In the genomic region with DNA sequence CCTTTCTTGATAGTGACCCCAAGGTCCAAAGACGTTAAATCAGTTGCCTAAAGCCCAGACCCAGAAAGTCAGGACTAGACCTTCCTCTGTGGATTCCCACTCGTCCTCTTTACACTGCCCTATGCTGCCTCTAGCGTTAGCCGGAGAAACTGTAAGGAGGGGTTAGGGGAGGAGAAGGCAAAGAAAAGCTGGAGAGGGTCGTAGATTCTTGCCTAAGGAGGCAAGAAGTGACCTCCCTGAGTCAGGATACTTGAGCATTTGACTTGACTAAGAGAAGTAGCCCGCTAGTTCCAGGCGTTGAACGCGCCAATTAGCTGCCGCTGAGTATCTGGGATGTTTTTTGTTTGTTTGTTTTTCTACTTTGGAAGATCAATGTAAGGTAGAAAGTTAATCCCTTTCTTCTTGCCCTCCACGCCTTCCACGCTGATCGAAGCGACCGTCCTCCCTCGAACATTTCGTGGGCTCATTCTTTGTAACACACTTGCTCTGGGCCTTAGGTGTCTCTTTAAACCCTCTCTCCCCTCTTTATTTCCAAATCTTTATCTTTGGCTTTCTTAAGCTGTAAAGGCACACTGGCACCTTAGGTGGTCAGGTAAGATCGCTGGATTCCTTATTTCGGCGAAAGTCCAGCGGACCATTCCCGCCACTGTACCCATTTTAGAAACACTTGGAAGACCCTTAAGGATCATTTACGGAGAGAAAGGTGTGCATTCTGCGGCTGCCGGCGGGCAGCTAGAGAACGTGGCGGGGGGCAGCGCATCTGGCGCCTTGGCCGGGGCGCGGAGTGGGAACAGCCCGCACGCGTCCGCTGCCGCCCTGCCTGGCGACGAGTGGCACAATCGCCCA, we compare ENCODE assay signal across 8 cellular contexts. TPM values are rescaled to one million over a fixed set of nuclear protein-coding genes. Genes with fewer than 3 reads are reported as not detected.
DNase-seq lines count a peak whose midpoint lies in the region; ATAC-seq, FAIRE-seq and TF ChIP-seq lines count a peak whose summit lies in the region.

No MANE protein-coding gene starts in this region.

- H3K36me3 ChIP-seq in endodermal cell (ENCODE audit: control insufficient read depth, insufficient read depth, low read length): no peaks in the 10 kb centered on the region

- peak; percentile 52 to 68 for DNase-seq in A549 (ENCODE audit: low read depth in 1 of 2, low spot score in 1 of 2)
- no peak for DNase-seq in GM12864 (ENCODE audit: low read depth)
- DNase-seq in NCI-H1092 treated with DMSO at 0.1 percent for 48 hours (lab: John Stamatoyannopoulos, UW): peak; percentile 62
- peak; percentile 9 for DNase-seq in UCSD-AML1 (lab: John Stamatoyannopoulos, UW; ENCODE audit: unreplicated experiment)
- peak; percentile 92 for DNase-seq in endodermal cell
- peak; percentile 92 for DNase-seq in medulla oblongata (ENCODE audit: extremely low spot score)
- peak; percentile 58 for DNase-seq in stimulated activated naive CD8-positive, alpha-beta T cell treated with anti-CD3 and anti-CD28 coated beads, Interleukin-15, Interleukin-2, amounts not matched to agents 100 U/mL and 50 U/mL, for 24 hours

- H3K4me3 ChIP-seq in A549 (peak overlapping the region; percentile 65), GM12864 (ENCODE audit: low read depth, low read length) (peak overlapping the region; percentile 63), endodermal cell (ENCODE audit: low read length) (peak overlapping the region; percentile 98)

- H3K27ac ChIP-seq in A549: peak overlapping the region; percentile 4 to 83; a peak in 4 of 6 replicates
- H3K27ac ChIP-seq in endodermal cell (ENCODE audit: low read depth, low read length): peak overlapping the region; percentile 22

- WGBS in A549 (ENCODE audit: missing lambda C conversion rate): under 1% methylated on average over 27 of the region's 41 CpGs
- 1 to 3% methylated on average over 19 to 41 of the region's 41 CpGs for WGBS in endodermal cell (ENCODE audit: insufficient coverage in 1 of 2, insufficient read length in 1 of 2), 2 experiments

- H3K4me3 Mint-ChIP-seq in endodermal cell: peak overlapping the region; percentile 97

- H3K27ac Mint-ChIP-seq in endodermal cell: peak overlapping the region; percentile 67

- H3K9me3 Mint-ChIP-seq in endodermal cell: no peaks in the 10 kb centered on the region

- CTCF ChIA-PET in A549 (lab: Yijun Ruan, JAX): interaction anchor here (0.6 to 7.3 kb wide), 31 partner anchors 9 to 1538 kb away, joined by 3 to 127 read pairs (median 4); no protein-coding TSS in a partner anchor

- H3K4me1 Mint-ChIP-seq in endodermal cell: peaks cover 25% of the 10 kb centered on the region

- TF ChIP-seq RAD21 in A549 (conservative IDR thresholded peaks at IDR 0.05 in 1 of 2, IDR thresholded peaks at IDR 0.05 in 1 of 2): peak; percentile 68 to 77

- peaks cover 10% of the 10 kb centered on the region; the same call in 2 of the 3 replicates for H3K4me1 ChIP-seq in A549
- peaks cover 3% of the 10 kb centered on the region for H3K4me1 ChIP-seq in endodermal cell (ENCODE audit: control insufficient read depth, insufficient read depth, low read length)

- H3K9ac ChIP-seq in endodermal cell (ENCODE audit: extremely low read depth, low read length, poor library complexity, severe bottlenecking): peak overlapping the region; percentile 84

- no peaks in the 10 kb centered on the region for H3K27me3 ChIP-seq in endodermal cell (ENCODE audit: control insufficient read depth, insufficient read depth, low read length, poor library complexity, severe bottlenecking)

- TF ChIP-seq CTCF in A549 (IDR thresholded peaks at IDR 0.05): peak; percentile 70
- peak; percentile 96 for TF ChIP-seq CTCF in GM12864 (IDR thresholded peaks at IDR 0.05; ENCODE audit: low read depth, low read length, missing control alignments)
- TF ChIP-seq CTCF in endodermal cell (conservative IDR thresholded peaks at IDR 0.05): peak; percentile 96

- POLR2A ChIA-PET in A549 (lab: Yijun Ruan, JAX): no interaction called here

- H3K27me3 Mint-ChIP-seq in endodermal cell (ENCODE audit: insufficient read depth): peaks cover under 1% of the 10 kb centered on the region

- H3K4me2 ChIP-seq in A549: peak overlapping the region; percentile 99

- ATAC-seq in A549 (peak; percentile 36 to 68; a peak in 3 of 6 replicates), HG02623 (IDR thresholded peaks at IDR 0.05; ENCODE audit: unreplicated experiment) (peak; percentile 31)
- peak; percentile 50 for ATAC-seq in stimulated activated naive CD8-positive, alpha-beta T cell treated with anti-CD3 and anti-CD28 coated beads, Interleukin-15, Interleukin-2, amounts not matched to agents 100 U/mL and 50 U/mL, for 24 hours

- H3K36me3 Mint-ChIP-seq in endodermal cell (ENCODE audit: low read depth): peaks cover 3% of the 10 kb centered on the region

- FAIRE-seq in A549 (lab: Jason Lieb, UNC): no peak

- TF ChIP-seq EP300 in A549 (IDR thresholded peaks at IDR 0.05): no peak

- H3K9me3 ChIP-seq in A549 (no peaks in the 10 kb centered on the region), endodermal cell (ENCODE audit: control insufficient read depth, low read length) (no peaks in the 10 kb centered on the region)

- TF ChIP-seq POLR2A in A549 (IDR thresholded peaks at IDR 0.05; ENCODE audit: low read length): no peak

TF ChIP-seq in A549, 52 proteins besides CTCF, POLR2A, EP300 and RAD21:
- TF ChIP-seq SMC3 (IDR thresholded peaks at IDR 0.05): peak; percentile 36; the same call in 2 of the 3 replicates
- TF ChIP-seq PBX3 (IDR thresholded peaks at IDR 0.05): no peak

RNA-seq across cellular contexts. Expression of gene RGMB, which starts 5.1 kb away (rescaled TPM):
- polyA plus RNA-seq in A549 (2011; rRNA removed) (5.3 and 7.5 TPM in 2 replicates), A549 (2017; fragmentation: RNase III; extraction: RNeasy Plus Mini Kit Qiagen cat#74134 plus additional on column Dnase treatment) (5.6 to 6.1 TPM (median 6.1 TPM) in 3 replicates)
- polyA plus RNA-seq in A549 (2012; cell fraction: cytosol; rRNA removed): 8.5 and 10.8 TPM in 2 replicates
- 11.4 and 13.6 TPM in 2 replicates for polyA plus RNA-seq in A549 (2012; cell fraction: nucleus; rRNA removed)
- polyA minus RNA-seq in A549 (2011; rRNA and poly(A)+ RNA removed): 13.0 and 14.7 TPM in 2 replicates
- 10 to 100 TPM; 60.2 to 71.6 TPM for total RNA-seq in endodermal cell
- 105 TPM for polyA plus RNA-seq in endodermal cell (2013, experiment 1 of 2)
- polyA plus RNA-seq in endodermal cell (2013, experiment 2 of 2): 81.8 TPM
